In genomic region chr10:43064331-43065075, GRCh38 we compare ENCODE assay signal across 28 cellular contexts. TPM values are rescaled to one million over a fixed set of nuclear protein-coding genes. Genes with fewer than 3 reads are reported as not detected.
"Had no signal": no experiment of that assay in that cellular context is flagged by ENCODE, and none has a peak within 500 bp of the region (broad histone marks: within the 10 kb centered on the region; RNA-seq: fewer than 3 reads in every experiment).

No MANE protein-coding gene starts in this region.

- H3K27ac ChIP-seq: breast epithelium, colonic mucosa, gastrocnemius medialis, hepatocyte, lower lobe of right lung, neutrophil, ovary, skin epidermis, suprapubic skin, tibial artery had no signal

- H3K4me3 ChIP-seq: breast epithelium, colonic mucosa, gastrocnemius medialis, hepatocyte, lower lobe of right lung, ovary, skin epidermis, suprapubic skin, tibial artery had no signal

- ATAC-seq: activated CD8-positive, alpha-beta memory T cell treated with anti-CD3 and anti-CD28 coated beads, Interleukin-2, amount 10 ng/mL, durations not matched to agents 7 days and 5 days; activated CD8-positive, alpha-beta T cell treated with anti-CD3 and anti-CD28 coated beads for 36 hours; activated naive CD4-positive, alpha-beta T cell treated with anti-CD3 and anti-CD28 coated beads, Interleukin-2, amount 50 U/mL, for 72 hours; activated T-cell treated with anti-CD3 and anti-CD28 coated beads, Interleukin-2, amount 50 U/mL, for 72 hours; gastrocnemius medialis; left lobe of liver; lower lobe of right lung; natural killer cell; sciatic nerve; stimulated activated effector memory CD8-positive, alpha-beta T cell treated with anti-CD3 and anti-CD28 coated beads, Interleukin-12 subunit alpha, Interleukin-12 subunit beta, amount 100 ng/mL, for 72 hours; T-helper 17 cell had no signal

- DNase-seq: activated CD4-positive, alpha-beta T cell treated with anti-CD3 and anti-CD28 coated beads for 1 hour; activated CD4-positive, alpha-beta T cell treated with anti-CD3 and anti-CD28 coated beads, Interleukin-2, amount 10 ng/mL, durations not matched to agents 7 days and 5 days; activated CD8-positive, alpha-beta memory T cell treated with anti-CD3 and anti-CD28 coated beads, Interleukin-2, amount 10 ng/mL, durations not matched to agents 7 days and 5 days; activated CD8-positive, alpha-beta T cell treated with anti-CD3 and anti-CD28 coated beads for 36 hours; activated naive CD4-positive, alpha-beta T cell; activated T-cell treated with anti-CD3 and anti-CD28 coated beads, Interleukin-2, amount 50 U/mL, for 72 hours; colonic mucosa; effector CD8-positive, alpha-beta T cell; erythroblast; gastrocnemius medialis; glutamatergic neuron; immature natural killer cell; lower lobe of right lung; mesenchymal stem cell; natural killer cell; ovary; stimulated activated CD4-positive, alpha-beta T cell treated with anti-CD3 and anti-CD28 coated beads, Interleukin-4, amount 100 ng/mL, for 24 hours; T-helper 17 cell; tibial artery had no signal

- H3K9me3 ChIP-seq: breast epithelium, colonic mucosa, gastrocnemius medialis, lower lobe of right lung, neutrophil, ovary, suprapubic skin, tibial artery had no signal

- H3K27me3 ChIP-seq: colonic mucosa, gastrocnemius medialis, hepatocyte, neutrophil, ovary, suprapubic skin had no signal

- H3K36me3 ChIP-seq: breast epithelium, colonic mucosa, gastrocnemius medialis, lower lobe of right lung, neutrophil, ovary, suprapubic skin, tibial artery had no signal

- H3K4me1 ChIP-seq: breast epithelium, colonic mucosa, gastrocnemius medialis, lower lobe of right lung, suprapubic skin, tibial artery had no signal

RNA-seq across cellular contexts. Expression of gene RET, which starts 12.4 kb away (rescaled TPM):
- polyA plus RNA-seq: hepatocyte had no signal
